In the genomic region with DNA sequence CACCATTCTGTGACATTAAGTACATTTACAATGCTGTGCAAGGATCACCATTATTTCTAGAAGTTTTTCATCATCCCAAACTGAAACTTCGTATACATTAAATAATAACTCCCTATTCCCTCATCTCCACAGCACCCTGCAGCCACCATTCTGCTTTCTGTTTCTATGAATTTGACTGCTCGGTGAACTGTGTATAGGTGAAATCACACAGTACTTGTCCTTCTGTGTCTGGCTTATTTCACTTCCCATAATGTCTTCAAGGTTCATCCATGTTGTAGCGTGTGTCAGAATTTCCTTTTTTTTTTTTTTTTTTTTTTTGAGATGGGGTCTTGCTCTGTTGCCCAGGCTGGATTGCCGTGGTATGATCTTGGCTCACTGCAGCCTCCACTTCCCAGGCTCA, we compare ENCODE assay signal across 13 cellular contexts. TPM values are rescaled to one million over a fixed set of nuclear protein-coding genes. Genes with fewer than 3 reads are reported as not detected.
A peak's percentile ranks its signal among the peaks of the same experiment; 100 is the strongest.
DNase-seq lines count a peak whose midpoint lies in the region; ATAC-seq and TF ChIP-seq lines count a peak whose summit lies in the region.
"Had no signal": no experiment of that assay in that cellular context is flagged by ENCODE, and none has a peak within 500 bp of the region (broad histone marks: within the 10 kb centered on the region; RNA-seq: fewer than 3 reads in every experiment).

No MANE protein-coding gene starts in this region.

- TF ChIP-seq CTCF in GM12865 (IDR thresholded peaks at IDR 0.05; ENCODE audit: insufficient read depth, low read depth, low read length, missing control alignments), result no peak

- DNase-seq in GM12865 (ENCODE audit: low read depth) (peak; percentile 33), NCI-H2107 (lab: John Stamatoyannopoulos, UW) (no peak), cerebellar cortex (ENCODE audit: low spot score) (no peak), OCI-M2 (lab: John Stamatoyannopoulos, UW; ENCODE audit: unreplicated experiment) (no peak)
- DNase-seq in central memory CD8-positive, alpha-beta T cell (ENCODE audit: low spot score in 2 of 2), result no peak
- DNase-seq: Calu3; CD4-positive, alpha-beta T cell; DMS 273 treated with DMSO at 0.1 percent for 48 hours had no signal

- peaks cover 4% of the 10 kb centered on the region for H3K36me3 Mint-ChIP-seq in IgD-negative memory B cell
- H3K36me3 Mint-ChIP-seq in central memory CD8-positive, alpha-beta T cell (ENCODE audit: insufficient read depth), result peaks cover 20% of the 10 kb centered on the region

- H3K4me3 Mint-ChIP-seq in IgD-negative memory B cell, result peak overlapping the region; percentile 8 to 89 (median 70)
- no peak overlapping the region for H3K4me3 Mint-ChIP-seq in central memory CD8-positive, alpha-beta T cell
- H3K4me3 Mint-ChIP-seq: CD4-positive, alpha-beta T cell had no signal

- no peak for ATAC-seq in central memory CD8-positive, alpha-beta T cell (replicated peaks; ENCODE audit: extremely low read depth, poor library complexity, severe bottlenecking)
- no peak for ATAC-seq in GM18873 (IDR thresholded peaks at IDR 0.05; ENCODE audit: low FRiP score, unreplicated experiment)
- ATAC-seq: A549, GM12878 had no signal

- H3K4me1 Mint-ChIP-seq in IgD-negative memory B cell, result peaks cover 20 to 24% (median 22%) of the 10 kb centered on the region in 3 donors
- H3K4me1 Mint-ChIP-seq in central memory CD8-positive, alpha-beta T cell, result peaks cover 29% of the 10 kb centered on the region

- H3K27me3 Mint-ChIP-seq in IgD-negative memory B cell, result no peaks in the 10 kb centered on the region
- no peaks in the 10 kb centered on the region for H3K27me3 Mint-ChIP-seq in central memory CD8-positive, alpha-beta T cell
- H3K27me3 Mint-ChIP-seq: CD4-positive, alpha-beta T cell had no signal

- no peak overlapping the region for H3K4me3 ChIP-seq in GM12865 (ENCODE audit: low read depth, low read length)
- H3K4me3 ChIP-seq: A549, GM12878, HAP-1 had no signal

- peak overlapping the region in 2 of 3 donors; percentile 62 to 93 for H3K27ac Mint-ChIP-seq in IgD-negative memory B cell
- H3K27ac Mint-ChIP-seq in central memory CD8-positive, alpha-beta T cell (ENCODE audit: low read depth), result peak overlapping the region; percentile 77

- H3K9me3 Mint-ChIP-seq in IgD-negative memory B cell, result no peaks in the 10 kb centered on the region
- no peaks in the 10 kb centered on the region for H3K9me3 Mint-ChIP-seq in central memory CD8-positive, alpha-beta T cell
- H3K9me3 Mint-ChIP-seq: CD4-positive, alpha-beta T cell had no signal

RNA-seq across cellular contexts. Expression of gene RAP1GAP2, which starts 20.4 kb away (rescaled TPM):
- polyA plus RNA-seq in IgD-negative memory B cell, result 3.9 TPM
